ENCODE assay signal across 23 cellular contexts in the genomic region with DNA sequence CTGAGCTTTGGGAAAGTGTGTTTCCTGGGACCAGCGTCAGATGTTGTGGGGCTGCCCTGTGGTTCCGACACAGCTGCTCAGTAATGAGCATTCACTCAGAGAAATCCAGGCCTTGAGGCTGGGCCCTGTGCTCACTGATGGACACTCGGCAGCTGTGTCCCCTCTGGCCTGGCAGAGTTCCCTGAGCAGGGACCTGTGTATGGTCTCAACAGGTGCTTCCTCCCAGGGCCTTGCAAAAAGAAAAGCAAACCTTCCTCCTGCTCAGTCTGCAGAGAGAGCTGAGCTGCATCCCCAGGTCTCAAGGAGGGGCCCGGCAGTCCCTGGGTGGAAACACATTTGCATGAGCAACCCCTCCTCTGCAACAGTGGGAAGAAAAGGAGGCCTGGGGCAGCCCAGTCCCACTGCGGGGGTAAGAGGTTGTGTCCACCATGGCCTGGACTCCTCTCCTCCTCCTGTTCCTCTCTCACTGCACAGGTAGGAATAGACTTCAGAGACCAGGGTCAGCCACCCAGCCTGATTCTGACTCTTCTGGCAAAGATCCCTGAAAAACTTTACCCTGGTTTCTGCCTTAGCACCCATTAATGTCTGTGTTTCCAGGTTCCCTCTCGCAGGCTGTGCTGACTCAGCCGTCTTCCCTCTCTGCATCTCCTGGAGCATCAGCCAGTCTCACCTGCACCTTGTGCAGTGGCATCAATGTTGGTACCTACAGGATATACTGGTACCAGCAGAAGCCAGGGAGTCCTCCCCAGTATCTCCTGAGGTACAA.
DNase-seq lines count a peak whose midpoint lies in the region; ATAC-seq, FAIRE-seq and TF ChIP-seq lines count a peak whose summit lies in the region.
"Had no signal": no experiment of that assay in that cellular context is flagged by ENCODE, and none has a peak within 500 bp of the region (broad histone marks: within the 10 kb centered on the region; RNA-seq: fewer than 3 reads in every experiment).

No MANE protein-coding gene starts in this region.

- H3K36me3 ChIP-seq in BLaER1 (no peaks in the 10 kb centered on the region), bronchial epithelial cell (ENCODE audit: control insufficient read depth, insufficient read depth, low read length) (no peaks in the 10 kb centered on the region), osteoblast (ENCODE audit: insufficient read depth, low read length) (no peaks in the 10 kb centered on the region)
- H3K36me3 ChIP-seq: BE2C had no signal

- peaks cover 2 to 6% (median 3%) of the 10 kb centered on the region in 3 donors for H3K27me3 Mint-ChIP-seq in immature natural killer cell (ENCODE audit: low read depth in 3 of 3)

- peak; percentile 83 for FAIRE-seq in bronchial epithelial cell (lab: Jason Lieb, UNC)
- FAIRE-seq: endometrium, GM12878, H1 had no signal

- H3K9ac ChIP-seq in BLaER1 = peak overlapping the region; percentile 2; the same call in 1 of the 2 replicates
- H3K9ac ChIP-seq: SK-N-SH had no signal

- no peaks in the 10 kb centered on the region for H4K20me1 ChIP-seq in BLaER1
- no peaks in the 10 kb centered on the region for H4K20me1 ChIP-seq in osteoblast (ENCODE audit: insufficient read depth, low read length)

- no peaks in the 10 kb centered on the region for H3K9me3 ChIP-seq in BLaER1
- H3K9me3 ChIP-seq in osteoblast (ENCODE audit: low read depth, low read length) = no peaks in the 10 kb centered on the region
- H3K9me3 ChIP-seq: BE2C, SK-N-SH had no signal

- H3K36me3 Mint-ChIP-seq in immature natural killer cell = no peaks in the 10 kb centered on the region

- DNase-seq in LHCN-M2 (ENCODE audit: low read depth) = peak; percentile 87
- no peak for DNase-seq in bronchial epithelial cell (ENCODE audit: low read depth)
- peak; percentile 19 for DNase-seq in osteoblast (ENCODE audit: insufficient read length, low spot score, missing footprints)
- no peak for DNase-seq in activated CD8-positive, alpha-beta memory T cell treated with anti-CD3 and anti-CD28 coated beads, Interleukin-2, amount 50 U/mL, for 48 hours
- no peak for DNase-seq in immature natural killer cell
- DNase-seq in activated CD4-positive, alpha-beta T cell treated with anti-CD3 and anti-CD28 coated beads for 1 hour = no peak
- DNase-seq: activated CD4-positive, alpha-beta T cell treated with anti-CD3 and anti-CD28 coated beads, Interleukin-2, amount 50 U/mL, for 1 hour; activated naive CD4-positive, alpha-beta T cell treated with anti-CD3 and anti-CD28 coated beads, Interleukin-2, amount 50 U/mL, for 16 hours; BE2C; COR-L47; DND-41; NCI-H1417 treated with DMSO at 0.1 percent for 48 hours; NCI-H2171; NCI-H524; SK-N-SH had no signal

- H2AFZ ChIP-seq in osteoblast (ENCODE audit: low read length) = no peak overlapping the region

- no peak overlapping the region for H3K4me3 Mint-ChIP-seq in immature natural killer cell
- H3K4me3 Mint-ChIP-seq: dendritic cell treated with granulocyte-macrophage colony-stimulating factor and Interleukin-4, amounts not matched to agents 40 ng/mL and 50 ng/mL, for 4 days had no signal

- TF ChIP-seq CTCF in bronchial epithelial cell (IDR thresholded peaks at IDR 0.05; ENCODE audit: insufficient read depth, low read length, severe bottlenecking) (no peak), osteoblast (IDR thresholded peaks at IDR 0.05; ENCODE audit: extremely low read depth, low read depth, low read length) (no peak)

- H3K4me3 ChIP-seq in BLaER1 (no peak overlapping the region), bronchial epithelial cell (ENCODE audit: low read depth, low read length) (no peak overlapping the region), osteoblast (ENCODE audit: insufficient read depth, low read length) (no peak overlapping the region)
- H3K4me3 ChIP-seq: GM12878, skin epidermis had no signal

- H3K4me2 ChIP-seq in BLaER1 = peak overlapping the region; percentile 67
- H3K4me2 ChIP-seq in osteoblast (ENCODE audit: insufficient read depth, low read length) = no peak overlapping the region
- H3K4me2 ChIP-seq: SK-N-SH had no signal

- H3K4me1 Mint-ChIP-seq in immature natural killer cell = peaks cover 0 to 2% of the 10 kb centered on the region in 2 donors

- H3K9me3 Mint-ChIP-seq in immature natural killer cell = no peaks in the 10 kb centered on the region
- H3K9me3 Mint-ChIP-seq: dendritic cell treated with granulocyte-macrophage colony-stimulating factor and Interleukin-4, amounts not matched to agents 40 ng/mL and 50 ng/mL, for 4 days had no signal

- H3K27me3 ChIP-seq in BLaER1 (no peaks in the 10 kb centered on the region), bronchial epithelial cell (ENCODE audit: control insufficient read depth, insufficient read depth, low read length) (peaks cover 2% of the 10 kb centered on the region), osteoblast (ENCODE audit: insufficient read depth, low read length) (peaks cover 11% of the 10 kb centered on the region)

- no peaks in the 10 kb centered on the region for H3K79me2 ChIP-seq in osteoblast (ENCODE audit: insufficient read depth, low read length)

- peaks cover 99% of the 10 kb centered on the region for H3K4me1 ChIP-seq in BLaER1
- no peaks in the 10 kb centered on the region for H3K4me1 ChIP-seq in osteoblast (ENCODE audit: insufficient read depth, low read length)
- H3K4me1 ChIP-seq: BE2C had no signal

- no peak for ATAC-seq in HG03520 (IDR thresholded peaks at IDR 0.05; ENCODE audit: unreplicated experiment)
- ATAC-seq: GM12878 had no signal

- H3K27ac Mint-ChIP-seq in immature natural killer cell = no peak overlapping the region
- H3K27ac Mint-ChIP-seq: dendritic cell treated with granulocyte-macrophage colony-stimulating factor and Interleukin-4, amounts not matched to agents 40 ng/mL and 50 ng/mL, for 4 days had no signal

- H3K27ac ChIP-seq in BLaER1 (peak overlapping the region; percentile 73), osteoblast (ENCODE audit: low read depth, low read length) (no peak overlapping the region)
- H3K27ac ChIP-seq: skin epidermis, VCaP had no signal

Comparison
In these comparisons a context has a peak if more than half of its experiments do, and no peak if none do; other contexts are left out.
1. DNase-seq: peak in LHCN-M2 (single experiment) and osteoblast (single experiment); none in bronchial epithelial cell (single experiment), activated CD8-positive, alpha-beta memory T cell treated with anti-CD3 and anti-CD28 coated beads, Interleukin-2, amount 50 U/mL, for 48 hours (single experiment), immature natural killer cell (0 of 3) and activated CD4-positive, alpha-beta T cell treated with anti-CD3 and anti-CD28 coated beads for 1 hour (single experiment).